Comparison of ENCODE assay signal across 9 cellular contexts in the genomic region with DNA sequence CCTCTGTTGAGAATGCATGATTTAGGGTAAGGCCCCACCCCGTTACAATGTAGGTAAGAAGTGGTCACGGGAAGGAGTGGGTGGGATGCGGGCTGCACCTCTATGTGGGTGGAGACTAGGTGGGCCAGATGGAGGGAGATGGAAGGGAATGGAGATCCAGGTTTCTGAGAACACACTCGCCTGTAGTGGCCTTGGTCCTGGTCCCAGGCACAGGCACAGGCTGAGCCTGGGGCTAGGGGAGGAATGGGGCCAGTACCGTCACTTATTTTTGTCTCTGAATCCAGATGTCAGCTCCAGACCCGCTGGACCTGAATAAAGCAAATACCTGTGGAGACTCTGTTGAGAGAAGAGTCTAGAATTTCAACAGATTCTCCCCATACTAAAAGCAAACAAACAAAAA. TPM values are rescaled to one million over a fixed set of nuclear protein-coding genes. Genes with fewer than 3 reads are reported as not detected.
A peak's percentile ranks its signal among the peaks of the same experiment; 100 is the strongest.
DNase-seq lines count a peak whose midpoint lies in the region; TF ChIP-seq lines count a peak whose summit lies in the region.
"Had no signal": no experiment of that assay in that cellular context is flagged by ENCODE, and none has a peak within 500 bp of the region (broad histone marks: within the 10 kb centered on the region; RNA-seq: fewer than 3 reads in every experiment).

No MANE protein-coding gene starts in this region.

- no peaks in the 10 kb centered on the region for H3K9me3 Mint-ChIP-seq in nephron progenitor cell

- no peak for TF ChIP-seq EP300 in tibial nerve (IDR thresholded peaks at IDR 0.05)

- POLR2A ChIA-PET in RWPE1 (lab: Yijun Ruan, JAX; ENCODE audit: low non-redundant PET) = no interaction called here

- no peaks in the 10 kb centered on the region for H3K27me3 ChIP-seq in esophagus (ENCODE audit: control insufficient read depth in 1 of 2, insufficient read depth in 2 of 2, low read length in 2 of 2)
- H3K27me3 ChIP-seq in tibial nerve = no peaks in the 10 kb centered on the region

- peak overlapping the region; percentile 53 for H3K27ac Mint-ChIP-seq in nephron progenitor cell

- H3K4me3 ChIP-seq in esophagus (ENCODE audit: low read depth in 1 of 2, low read length in 2 of 2) (no peak overlapping the region), tibial nerve (no peak overlapping the region)

- no peak for TF ChIP-seq POLR2A in tibial nerve (IDR thresholded peaks at IDR 0.05)

- peaks cover 30% of the 10 kb centered on the region for H3K4me1 Mint-ChIP-seq in nephron progenitor cell

- CTCF ChIA-PET in RWPE1 (lab: Yijun Ruan, JAX) = no interaction called here

- H3K4me1 ChIP-seq in esophagus (ENCODE audit: control insufficient read depth in 2 of 2, insufficient read depth in 2 of 2, low read length in 1 of 2) (peaks cover 0 to 12% of the 10 kb centered on the region in 2 donors), tibial nerve (peaks cover 0 to 74% (median 37%) of the 10 kb centered on the region in 4 donors)

- no peaks in the 10 kb centered on the region for H3K36me3 ChIP-seq in esophagus (ENCODE audit: control insufficient read depth in 2 of 2, insufficient read depth in 2 of 2, low read length in 1 of 2)
- H3K36me3 ChIP-seq in tibial nerve = peaks cover 0 to 4% (median 0%) of the 10 kb centered on the region in 3 donors

- 52 to 64% methylated on average over 6 of the region's 6 CpGs for WGBS in esophagus, 2 donors
- 54 to 65% methylated on average over 6 of the region's 6 CpGs for WGBS in tibial nerve, 2 donors

- TF ChIP-seq CTCF in RWPE1 (conservative IDR thresholded peaks at IDR 0.05; ENCODE audit: low read depth) (no peak), nephron progenitor cell (IDR thresholded peaks at IDR 0.05) (no peak), tibial nerve (IDR thresholded peaks at IDR 0.05) (no peak)

- H3K36me3 Mint-ChIP-seq in nephron progenitor cell (ENCODE audit: low read depth) = no peaks in the 10 kb centered on the region

- no peak overlapping the region for H3K4me3 Mint-ChIP-seq in nephron progenitor cell

- H3K27me3 Mint-ChIP-seq in nephron progenitor cell (ENCODE audit: low read depth, poor library complexity) = peaks cover 8% of the 10 kb centered on the region

- no peak for DNase-seq in RWPE1 (ENCODE audit: low spot score)
- DNase-seq in nephron progenitor cell = no peak
- DNase-seq in tibial nerve (ENCODE audit: low spot score in 2 of 2) = no peak
- DNase-seq in HuH-7 (ENCODE audit: low spot score) = no peak
- no peak for DNase-seq in activated CD4-positive, alpha-beta T cell treated with anti-CD3 and anti-CD28 coated beads, Interleukin-2, amount 50 U/mL, for 48 hours
- DNase-seq in NCI-H774 (lab: John Stamatoyannopoulos, UW) = no peak
- DNase-seq: activated CD8-positive, alpha-beta memory T cell treated with anti-CD3 and anti-CD28 coated beads for 24 hours had no signal

- H3K27ac ChIP-seq in RWPE1 (peak overlapping the region; percentile 84), esophagus (ENCODE audit: low read depth in 2 of 2, low read length in 1 of 2) (peak overlapping the region; percentile 20 to 74), tibial nerve (peak overlapping the region; percentile 63 to 94 (median 77))

- H3K9me3 ChIP-seq in esophagus (ENCODE audit: control insufficient read depth in 2 of 2, insufficient read depth in 1 of 2, low read depth in 1 of 2, low read length in 1 of 2) (no peaks in the 10 kb centered on the region), tibial nerve (no peaks in the 10 kb centered on the region)

RNA-seq across cellular contexts. Expression of a gene that starts 31.5 kb away (rescaled TPM):
- under 1 TPM; 0.02 TPM for polyA plus RNA-seq in esophagus
- under 1 TPM in 2 of 4 donors, not detected in 2; 0.20 to 0.87 TPM for total RNA-seq in tibial nerve
- total RNA-seq: Calu3 had no signal

RNA-seq across cellular contexts. Expression of a gene that starts 56.3 kb away (rescaled TPM):
- polyA plus RNA-seq in esophagus = 10 to 100 TPM; 16.9 to 18.8 TPM
- 100 to 1,000 TPM in 2 of 4 donors, 10 to 100 TPM in 2; 69.3 to 159 (median 89.4) TPM for total RNA-seq in tibial nerve

RNA-seq across cellular contexts. Expression of a gene that starts 58.7 kb away (rescaled TPM):
- 1 to 10 TPM; 9.0 to 9.5 TPM for polyA plus RNA-seq in esophagus
- total RNA-seq in tibial nerve = 10 to 100 TPM; 16.6 to 29.1 (median 21.5) TPM
